Comparison of ENCODE assay signal across 8 cellular contexts in the genomic region with DNA sequence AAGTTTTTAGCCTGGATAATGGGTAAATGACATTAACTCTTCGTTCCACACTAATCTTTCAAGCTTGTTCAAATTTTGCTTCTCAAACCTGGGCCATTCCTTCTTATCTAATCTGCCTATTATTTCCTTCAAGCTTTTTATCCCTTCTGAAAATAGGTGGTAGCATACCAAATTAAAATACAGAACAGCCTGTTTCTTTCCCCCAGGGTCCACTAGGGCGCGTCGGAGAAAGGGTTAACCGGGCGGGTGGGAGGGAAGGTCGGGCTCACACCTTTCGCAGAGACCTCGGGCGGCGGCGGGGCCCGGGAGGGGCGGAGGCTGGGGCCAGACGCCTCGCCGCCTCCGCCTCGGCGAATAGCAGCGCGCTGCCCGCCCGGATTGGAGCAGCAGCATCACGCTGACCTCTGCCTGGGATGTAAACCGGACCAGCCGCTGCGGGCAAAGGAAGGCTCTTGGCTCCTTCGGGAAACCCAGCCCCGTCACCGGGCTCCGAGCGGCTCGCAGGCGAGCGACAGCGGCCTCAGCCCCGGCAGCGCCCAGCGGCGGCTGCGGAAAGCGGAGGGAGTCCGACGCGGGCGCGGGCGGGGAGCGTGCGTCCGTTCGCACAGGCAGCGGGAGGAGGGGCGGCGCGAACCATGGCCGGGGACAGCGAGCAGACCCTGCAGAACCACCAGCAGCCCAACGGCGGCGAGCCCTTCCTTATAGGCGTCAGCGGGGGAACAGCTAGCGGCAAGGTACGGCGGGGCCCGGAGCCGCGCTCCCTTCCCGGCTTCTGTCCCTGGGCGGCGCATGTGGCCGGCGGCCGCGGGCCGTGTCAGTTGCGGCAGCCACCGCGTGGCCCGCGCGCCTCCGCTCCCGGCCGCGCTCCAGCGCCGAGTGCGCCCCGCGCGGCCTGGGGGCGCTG. TPM values are rescaled to one million over a fixed set of nuclear protein-coding genes. Genes with fewer than 3 reads are reported as not detected.
DNase-seq lines count a peak whose midpoint lies in the region; ATAC-seq and TF ChIP-seq lines count a peak whose summit lies in the region.

Gene UCK2, plus strand, starts transcription at position 416 of the 904 bp plus-strand sequence. Its CDS starts 220 bp downstream, at position 636.

- peak; percentile 68 for ATAC-seq in GM21367 (IDR thresholded peaks at IDR 0.05; ENCODE audit: unreplicated experiment)
- peak; percentile 75 to 78 for ATAC-seq in activated T-cell treated with anti-CD3 and anti-CD28 coated beads, Interleukin-2, amount 50 U/mL, for 4 hours
- peak; percentile 81 for ATAC-seq in naive thymus-derived CD4-positive, alpha-beta T cell

- BruUV-seq in OCI-LY7 (replicated peaks; lab: Mats Ljungman, UMichigan), result no TSS peak

- H3K4me2 ChIP-seq in OCI-LY7 (ENCODE audit: low read length), result peak within 1 kb of the TSS; percentile 95

- no peaks in the 10 kb centered on the region for H3K27me3 ChIP-seq in esophagus squamous epithelium
- no peaks in the 10 kb centered on the region for H3K27me3 ChIP-seq in naive thymus-derived CD4-positive, alpha-beta T cell (ENCODE audit: control insufficient read depth in 2 of 2, insufficient read depth in 2 of 2, low read length in 2 of 2)

- peaks cover 20% of the 10 kb centered on the region for H3K4me1 Mint-ChIP-seq in activated T-cell treated with anti-CD3 and anti-CD28 coated beads, Interleukin-2, amount 50 U/mL, for 4 hours (ENCODE audit: low read depth)
- H3K4me1 Mint-ChIP-seq in naive thymus-derived CD4-positive, alpha-beta T cell, result peaks cover 0 to 27% (median 19%) of the 10 kb centered on the region in 7 donors

- peaks cover 2% of the 10 kb centered on the region for H3K27me3 Mint-ChIP-seq in activated T-cell treated with anti-CD3 and anti-CD28 coated beads, Interleukin-2, amount 50 U/mL, for 4 hours (ENCODE audit: low read depth)
- peaks cover under 1 to 23% (median 9%) of the 10 kb centered on the region in 5 donors for H3K27me3 Mint-ChIP-seq in naive thymus-derived CD4-positive, alpha-beta T cell

- H3K4me3 ChIP-seq in OCI-LY7 (ENCODE audit: low read depth, low read length, poor library complexity, severe bottlenecking) (peak within 1 kb of the TSS; percentile 84), esophagus squamous epithelium (peak within 1 kb of the TSS; percentile 68 to 79 (median 72))
- peak within 1 kb of the TSS; percentile 77 for H3K4me3 ChIP-seq in naive thymus-derived CD4-positive, alpha-beta T cell (ENCODE audit: low read length)

- peak in 2 of 4 donors; percentile 60 to 66 for TF ChIP-seq POLR2A in esophagus squamous epithelium (IDR thresholded peaks at IDR 0.05)

- peak within 1 kb of the TSS in 7 of 9 donors; percentile 2 to 85 (median 60) for H3K27ac Mint-ChIP-seq in naive thymus-derived CD4-positive, alpha-beta T cell

- H3K9me3 ChIP-seq in OCI-LY7 (ENCODE audit: low read length), result no peaks in the 10 kb centered on the region
- H3K9me3 ChIP-seq in esophagus squamous epithelium, result no peaks in the 10 kb centered on the region
- H3K9me3 ChIP-seq in naive thymus-derived CD4-positive, alpha-beta T cell (ENCODE audit: control insufficient read depth in 2 of 3, low read length in 3 of 3), result no peaks in the 10 kb centered on the region

- no peak; the same call in 1 of the 2 replicates for TF ChIP-seq CTCF in OCI-LY7 (conservative IDR thresholded peaks at IDR 0.05; ENCODE audit: low read length)
- TF ChIP-seq CTCF in esophagus squamous epithelium (IDR thresholded peaks at IDR 0.05), result peak in 3 of 6 experiments; percentile 4 to 24 (median 21)

- H4K20me1 ChIP-seq in OCI-LY7 (ENCODE audit: insufficient read depth, low read length), result no peaks in the 10 kb centered on the region

- peaks cover 10% of the 10 kb centered on the region for H3K36me3 ChIP-seq in OCI-LY7 (ENCODE audit: insufficient read depth, low read length)
- H3K36me3 ChIP-seq in esophagus squamous epithelium, result no peaks in the 10 kb centered on the region
- H3K36me3 ChIP-seq in naive thymus-derived CD4-positive, alpha-beta T cell (ENCODE audit: control insufficient read depth in 2 of 3, insufficient read depth in 3 of 3, low read length in 3 of 3), result no peaks in the 10 kb centered on the region

- H3K9me2 ChIP-seq in OCI-LY7 (ENCODE audit: insufficient read depth, low read length), result no peaks in the 10 kb centered on the region

- CTCF ChIA-PET in OCI-LY7 (lab: Charles Lee; ENCODE audit: unreplicated experiment), result interaction anchor here (1.4 kb wide), 1 partner anchor 12 kb away, joined by 3 read pairs; no protein-coding TSS in a partner anchor
- CTCF ChIA-PET in naive thymus-derived CD4-positive, alpha-beta T cell (lab: Charles Lee), result interaction anchor here (0.6 kb wide), 1 partner anchor 48 kb away, joined by 4 read pairs; no protein-coding TSS in a partner anchor

- intact Hi-C loops in OCI-LY7 (cut with micrococcal nuclease; ENCODE audit: unreplicated experiment) (loop anchor here (1.0 to 5.0 kb wide), 6 partner anchors 44 to 225 kb away; partner anchors contain the start of genes ALDH9A1 and MGST3), esophagus squamous epithelium (cut with DNase I) (loop anchor here (5.0 kb wide), 1 partner anchor 85 kb away; no protein-coding TSS in a partner anchor)
- intact Hi-C loops in naive thymus-derived CD4-positive, alpha-beta T cell (cut with micrococcal nuclease), result loop anchor here (1.0 to 5.0 kb wide), 10 partner anchors 43 to 230 kb away; partner anchors contain the start of genes ALDH9A1 (in 1 of the 2) and MGST3 (in 1 of the 2)

- H2AFZ ChIP-seq in OCI-LY7 (ENCODE audit: low read length), result peak within 1 kb of the TSS; percentile 88

- POLR2A ChIA-PET in OCI-LY7 (lab: Charles Lee), result interaction anchor here (0.6 to 1.5 kb wide), 8 partner anchors 17 to 1470 kb away, joined by 3 to 5 read pairs (median 3); no protein-coding TSS in a partner anchor
- POLR2A ChIA-PET in naive thymus-derived CD4-positive, alpha-beta T cell (lab: Charles Lee), result no interaction called here

- DNase-seq in DMS153 (lab: John Stamatoyannopoulos, UW) (peak; percentile 78), HT1080 (ENCODE audit: low read depth) (peak; percentile 77), OCI-LY7 (ENCODE audit: low spot score) (peak; percentile 81), esophagus squamous epithelium (lab: John Stamatoyannopoulos, UW) (no peak)
- DNase-seq in activated T-cell treated with anti-CD3 and anti-CD28 coated beads, Interleukin-2, amount 50 U/mL, for 4 hours, result peak; percentile 47
- DNase-seq in naive thymus-derived CD4-positive, alpha-beta T cell, result peak in 7 of 9 donors; percentile 14 to 77 (median 27)
- DNase-seq in stimulated activated naive CD4-positive, alpha-beta T cell (lab: John Stamatoyannopoulos, UW), result peak in 4 of 6 experiments; percentile 12 to 36 (median 26)

- peaks cover 14% of the 10 kb centered on the region for H3K4me1 ChIP-seq in OCI-LY7 (ENCODE audit: insufficient read depth, low read length, poor library complexity, severe bottlenecking)
- peaks cover 10 to 27% (median 15%) of the 10 kb centered on the region in 3 donors for H3K4me1 ChIP-seq in esophagus squamous epithelium
- peaks cover 9 to 12% of the 10 kb centered on the region in 2 donors for H3K4me1 ChIP-seq in naive thymus-derived CD4-positive, alpha-beta T cell (ENCODE audit: control insufficient read depth in 2 of 2, insufficient read depth in 2 of 2, low read length in 2 of 2)

- peaks cover 41% of the 10 kb centered on the region for H3K79me2 ChIP-seq in OCI-LY7 (ENCODE audit: insufficient read depth, low read depth, low read length)

- H3K27ac ChIP-seq in OCI-LY7 (ENCODE audit: low read depth, low read length, poor library complexity, severe bottlenecking) (peak within 1 kb of the TSS; percentile 85), esophagus squamous epithelium (peak within 1 kb of the TSS; percentile 87 to 92 (median 90))
- peak within 1 kb of the TSS; percentile 42 for H3K27ac ChIP-seq in naive thymus-derived CD4-positive, alpha-beta T cell (ENCODE audit: low read depth, low read length)

- WGBS in esophagus squamous epithelium, 2 donors, result 0 to 2% methylated on average over 6 to 13 of the region's 95 CpGs

- no peaks in the 10 kb centered on the region for H3K9me3 Mint-ChIP-seq in activated T-cell treated with anti-CD3 and anti-CD28 coated beads, Interleukin-2, amount 50 U/mL, for 4 hours
- H3K9me3 Mint-ChIP-seq in naive thymus-derived CD4-positive, alpha-beta T cell, result peaks cover 0 to 3% (median 0%) of the 10 kb centered on the region in 11 donors

- H3K4me3 Mint-ChIP-seq in activated T-cell treated with anti-CD3 and anti-CD28 coated beads, Interleukin-2, amount 50 U/mL, for 4 hours, result peak within 1 kb of the TSS; percentile 94
- peak within 1 kb of the TSS; percentile 85 to 95 (median 92) for H3K4me3 Mint-ChIP-seq in naive thymus-derived CD4-positive, alpha-beta T cell

- no peaks in the 10 kb centered on the region for H3K36me3 Mint-ChIP-seq in activated T-cell treated with anti-CD3 and anti-CD28 coated beads, Interleukin-2, amount 50 U/mL, for 4 hours (ENCODE audit: insufficient read depth)
- peaks cover 0 to 7% (median 0%) of the 10 kb centered on the region in 5 donors for H3K36me3 Mint-ChIP-seq in naive thymus-derived CD4-positive, alpha-beta T cell

RNA-seq across cellular contexts. Expression of gene UCK2, which starts in this region (rescaled TPM):
- total RNA-seq in HT1080 (2014; rRNA removed; shearing (Covaris generic)), result 133 and 148 TPM in 2 replicates
- polyA plus RNA-seq in HT1080 (2015; cell fraction: cytosol; rRNA removed), result 75.8 and 80.1 TPM in 2 replicates
- 60.9 and 63.7 TPM in 2 replicates for polyA plus RNA-seq in HT1080 (2015; cell fraction: nucleus; rRNA removed)
- 65.6 and 75.8 TPM in 2 replicates for total RNA-seq in OCI-LY7 (2014; rRNA removed; shearing (Covaris generic))
- total RNA-seq in OCI-LY7 (2022) (66.0 and 66.6 TPM in 2 replicates), esophagus squamous epithelium (10 to 100 TPM; 37.6 to 63.1 (median 50.8) TPM)
- 100 to 1,000 TPM; 106 to 128 (median 122) TPM for total RNA-seq in activated T-cell treated with anti-CD3 and anti-CD28 coated beads, Interleukin-2, amount 50 U/mL, for 4 hours
- 10 to 100 TPM in 1 of 5 experiments, 1 to 10 TPM in 2, under 1 TPM in 2; 0.89 to 32.7 (median 1.2) TPM for total RNA-seq in naive thymus-derived CD4-positive, alpha-beta T cell
- polyA plus RNA-seq in naive thymus-derived CD4-positive, alpha-beta T cell, result 1 to 10 TPM; 1.0 to 1.2 TPM
